ENCODE assay signal across 8 cellular contexts in genomic region chr20:20837574-20838021, GRCh38.
DNase-seq lines count a peak whose midpoint lies in the region; ATAC-seq and TF ChIP-seq lines count a peak whose summit lies in the region.

No MANE protein-coding gene starts in this region.

- TF ChIP-seq CTCF in NB4 (IDR thresholded peaks at IDR 0.05; ENCODE audit: low read depth, low read length): peak; percentile 80
- peak; percentile 90 to 92 for TF ChIP-seq CTCF in brain (conservative IDR thresholded peaks at IDR 0.05)

- DNase-seq in G401 (ENCODE audit: low spot score): peak; percentile 55
- DNase-seq in NB4 (ENCODE audit: low read depth): peak; percentile 76
- DNase-seq in SHP77 treated with DMSO at 0.1 percent for 48 hours (lab: John Stamatoyannopoulos, UW): peak; percentile 64
- DNase-seq in iris pigment epithelial cell (ENCODE audit: low read depth): peak; percentile 45
- DNase-seq in stimulated activated CD4-positive, alpha-beta T cell treated with anti-CD3 and anti-CD28 coated beads, Interleukin-1b, Interleukin-23, amount 100 ng/mL, for 48 hours: peak; percentile 46
- no peak for DNase-seq in T-helper 17 cell

- H3K9me3 ChIP-seq in T-helper 17 cell (ENCODE audit: control insufficient read depth, low read length, poor library complexity, severe bottlenecking): no peaks in the 10 kb centered on the region

- peak overlapping the region in 1 of 5 experiments; percentile 5 for H3K27ac Mint-ChIP-seq in brain
- H3K27ac Mint-ChIP-seq in T-helper 17 cell: no peak overlapping the region

- ATAC-seq in GM18867 (IDR thresholded peaks at IDR 0.05; ENCODE audit: unreplicated experiment) (no peak), T-helper 17 cell (no peak)

- H3K4me1 Mint-ChIP-seq in brain: peaks cover 5% of the 10 kb centered on the region
- H3K4me1 Mint-ChIP-seq in T-helper 17 cell: peaks cover 2% of the 10 kb centered on the region

- H3K27me3 Mint-ChIP-seq in brain (peaks cover 73% of the 10 kb centered on the region), T-helper 17 cell (peaks cover 54% of the 10 kb centered on the region)

- no peaks in the 10 kb centered on the region for H3K9me3 Mint-ChIP-seq in brain

- peak overlapping the region in 2 of 5 experiments; percentile 19 to 21 for H3K4me3 Mint-ChIP-seq in brain
- no peak overlapping the region for H3K4me3 Mint-ChIP-seq in T-helper 17 cell

- no peak for TF ChIP-seq POLR2A in NB4 (IDR thresholded peaks at IDR 0.05; ENCODE audit: extremely low read depth, insufficient read length)

- no peaks in the 10 kb centered on the region for H3K36me3 Mint-ChIP-seq in brain
- H3K36me3 Mint-ChIP-seq in T-helper 17 cell (ENCODE audit: low read depth): no peaks in the 10 kb centered on the region

- no peak overlapping the region for H3K4me3 ChIP-seq in NB4 (ENCODE audit: low read depth, low read length)

- in situ Hi-C loops in G401 (cut with HindIII; ENCODE audit: low sequenced_read_pairs): no loop called here

Comparison
In these comparisons a context has a peak if more than half of its experiments do, and no peak if none do; other contexts are left out.
1. DNase-seq: peak in G401 (single experiment), NB4 (single experiment), SHP77 treated with DMSO at 0.1 percent for 48 hours (single experiment), iris pigment epithelial cell (single experiment) and stimulated activated CD4-positive, alpha-beta T cell treated with anti-CD3 and anti-CD28 coated beads, Interleukin-1b, Interleukin-23, amount 100 ng/mL, for 48 hours (single experiment); none in T-helper 17 cell (0 of 3).